In genomic region chr3:11477286-11477935, GRCh38 we compare ENCODE assay signal across 10 cellular contexts.
DNase-seq lines count a peak whose midpoint lies in the region; ATAC-seq, FAIRE-seq and TF ChIP-seq lines count a peak whose summit lies in the region.
"Had no signal": no experiment of that assay in that cellular context is flagged by ENCODE, and none has a peak within 500 bp of the region (broad histone marks: within the 10 kb centered on the region; RNA-seq: fewer than 3 reads in every experiment).

No MANE protein-coding gene starts in this region.

- H2BK20ac ChIP-seq in H1 (ENCODE audit: low read length) = 0 out of 2 replicates have a peak overlapping the region, but pooled peaks have one; percentile 6

- no peaks in the 10 kb centered on the region for H4K20me1 ChIP-seq in H1 (replicated peaks in 1 of 2; ENCODE audit: control insufficient read depth in 1 of 2, insufficient read depth in 2 of 2, low read length in 2 of 2)

- no peak overlapping the region for H4K8ac ChIP-seq in H1 (ENCODE audit: extremely low read depth, insufficient read depth, low read length)

- H4K5ac ChIP-seq in H1 (ENCODE audit: insufficient read length, low read depth, low read length) = no peak overlapping the region

- H3K9me3 ChIP-seq in H1 (ENCODE audit: insufficient read depth in 2 of 2, low read depth in 1 of 2, low read length in 1 of 2) (no peaks in the 10 kb centered on the region), mesodermal cell (ENCODE audit: control insufficient read depth, low read length) (no peaks in the 10 kb centered on the region)

- FAIRE-seq in H1 (lab: Jason Lieb, UNC) = no peak
- FAIRE-seq: A204.1 had no signal

- 0 out of 2 replicates have a peak overlapping the region, but pooled peaks have one; percentile 0 for H2BK12ac ChIP-seq in H1 (ENCODE audit: low read depth, low read length)

- no peak overlapping the region for H3K4ac ChIP-seq in H1 (replicated peaks; ENCODE audit: insufficient read length, low read depth, low read length)

- peak overlapping the region in 1 of 2 experiments; percentile 29; a peak in 2 of 4 replicates for H3K4me2 ChIP-seq in H1 (ENCODE audit: insufficient read depth in 1 of 2, low read depth in 2 of 2, low read length in 2 of 2)

- H3K14ac ChIP-seq in H1 (ENCODE audit: insufficient read length) = no peak overlapping the region

- no peak overlapping the region for H4K91ac ChIP-seq in H1 (replicated peaks; ENCODE audit: insufficient read length, low read length)

- H2BK5ac ChIP-seq in H1 (ENCODE audit: low read depth, low read length) = no peak overlapping the region

- H3K4me3 ChIP-seq in H1 (ENCODE audit: extremely low read depth in 1 of 4, insufficient read depth in 2 of 4, low read depth in 3 of 4, low read length in 4 of 4) = no peak overlapping the region
- H3K4me3 ChIP-seq in mesodermal cell (ENCODE audit: extremely low read depth, insufficient read depth, low read length, poor library complexity, severe bottlenecking) = no peak overlapping the region

- no peak overlapping the region for H2AFZ ChIP-seq in H1 (ENCODE audit: low read length)

- no peaks in the 10 kb centered on the region for H3K27me3 ChIP-seq in H1 (replicated peaks in 1 of 4; ENCODE audit: control insufficient read depth in 3 of 4, extremely low read depth in 1 of 4, insufficient read depth in 3 of 4, low read length in 3 of 4)

- H2AK5ac ChIP-seq in H1 (ENCODE audit: low read depth, low read length) = no peak overlapping the region

- H3K18ac ChIP-seq in H1 (ENCODE audit: extremely low read depth, low read length) = no peak overlapping the region

- no peaks in the 10 kb centered on the region for H3K23me2 ChIP-seq in H1 (ENCODE audit: low read depth, low read length)

- H3K36me3 ChIP-seq in H1 (ENCODE audit: control insufficient read depth in 2 of 4, insufficient read depth in 4 of 4, low read length in 3 of 4) (no peaks in the 10 kb centered on the region), mesodermal cell (ENCODE audit: control insufficient read depth, insufficient read depth, low read length) (no peaks in the 10 kb centered on the region)

- CTCF ChIA-PET in H1 (lab: Charles Lee; ENCODE audit: partially characterized antibody) = interaction anchor here (0.7 to 1.2 kb wide), 2 partner anchors 532 to 1726 kb away, joined by 3 read pairs; no protein-coding TSS in a partner anchor

- TF ChIP-seq POLR2A in H1 (IDR thresholded peaks at IDR 0.05; ENCODE audit: control extremely low read depth in 1 of 2, low read depth in 2 of 2, low read length in 2 of 2) = no peak

- H2BK15ac ChIP-seq in H1 (ENCODE audit: low read length) = no peak overlapping the region

- no peak for TF ChIP-seq RAD21 in H1 (IDR thresholded peaks at IDR 0.05 in 1 of 2, conservative IDR thresholded peaks at IDR 0.05 in 1 of 2; ENCODE audit: low read depth in 2 of 2, low read length in 2 of 2)

- H3K79me1 ChIP-seq in H1 (ENCODE audit: low read depth, low read length) = no peaks in the 10 kb centered on the region

- peaks cover 5 to 19% (median 17%) of the 10 kb centered on the region in 4 experiments for H3K4me1 ChIP-seq in H1 (replicated peaks in 1 of 4; ENCODE audit: control insufficient read depth in 3 of 4, insufficient read depth in 4 of 4, low read length in 3 of 4)
- H3K4me1 ChIP-seq in mesodermal cell (ENCODE audit: control insufficient read depth, insufficient read depth, low read length, poor library complexity, severe bottlenecking) = peaks cover 26% of the 10 kb centered on the region

- H3K27ac ChIP-seq in H1 (ENCODE audit: low read depth, low read length) (no peak overlapping the region), mesodermal cell (ENCODE audit: low read depth, low read length, severe bottlenecking) (peak overlapping the region; percentile 84)

- no peaks in the 10 kb centered on the region for H3K36me3 Mint-ChIP-seq in activated T-cell treated with anti-CD3 and anti-CD28 coated beads, Interleukin-2, amount 50 U/mL, for 72 hours (ENCODE audit: insufficient read depth in 2 of 2)

- no peak overlapping the region for H3K27ac Mint-ChIP-seq in activated T-cell treated with anti-CD3 and anti-CD28 coated beads, Interleukin-2, amount 50 U/mL, for 72 hours

- H3K79me2 ChIP-seq in H1 (ENCODE audit: control insufficient read depth in 1 of 2, insufficient read depth in 2 of 2, low read length in 2 of 2) = no peaks in the 10 kb centered on the region

- POLR2A ChIA-PET in H1 (lab: Charles Lee; ENCODE audit: partially characterized antibody) = no interaction called here

- DNase-seq in NCI-H1105 treated with DMSO at 0.1 percent for 48 hours (lab: John Stamatoyannopoulos, UW) = peak; percentile 45
- no peak for DNase-seq in NCI-H1105 (lab: John Stamatoyannopoulos, UW)
- no peak for DNase-seq in H1 (ENCODE audit: low read depth in 1 of 2, low spot score in 2 of 2)
- DNase-seq in ureter (ENCODE audit: low spot score) = peak; percentile 34
- no peak for DNase-seq in activated T-cell treated with anti-CD3 and anti-CD28 coated beads, Interleukin-2, amount 50 U/mL, for 72 hours
- DNase-seq in SHP77 treated with DMSO at 0.1 percent for 48 hours (lab: John Stamatoyannopoulos, UW) = no peak
- DNase-seq: effector CD8-positive, alpha-beta T cell had no signal

- no peak overlapping the region for H3K4me3 Mint-ChIP-seq in activated T-cell treated with anti-CD3 and anti-CD28 coated beads, Interleukin-2, amount 50 U/mL, for 72 hours

- no peak overlapping the region for H3K56ac ChIP-seq in H1 (replicated peaks; ENCODE audit: insufficient read length, low read depth, low read length)

- TF ChIP-seq CTCF in H1 (IDR thresholded peaks at IDR 0.05; ENCODE audit: control extremely low read depth in 1 of 3, insufficient read depth in 1 of 3, low read depth in 1 of 3, low read length in 3 of 3) = no peak

- no peaks in the 10 kb centered on the region for H3K9me3 Mint-ChIP-seq in activated T-cell treated with anti-CD3 and anti-CD28 coated beads, Interleukin-2, amount 50 U/mL, for 72 hours

- 83% methylated on average over 5 of the region's 5 CpGs; no CpG with 5 or more reads in 1 of the 2 experiments for whole genome bisulfite sequencing in H1 (ENCODE audit: extremely low coverage in 1 of 2, insufficient coverage in 1 of 2, insufficient read length in 1 of 2, insufficient replicate concordance in 2 of 2, low coverage in 1 of 2, low lambda C conversion rate in 2 of 2, missing lambda C conversion rate in 1 of 2), 2 experiments
- 49 to 64% methylated on average over 2 to 3 of the region's 5 CpGs for WGBS in mesodermal cell (ENCODE audit: insufficient coverage in 2 of 2), 2 experiments

- H2BK120ac ChIP-seq in H1 (replicated peaks; ENCODE audit: low read depth, low read length) = no peak overlapping the region

- no peak for ATAC-seq in activated T-cell treated with anti-CD3 and anti-CD28 coated beads, Interleukin-2, amount 50 U/mL, for 72 hours (replicated peaks in 1 of 2)
- ATAC-seq in HG03571 (IDR thresholded peaks at IDR 0.05; ENCODE audit: unreplicated experiment) = no peak

- H3K27me3 Mint-ChIP-seq in activated T-cell treated with anti-CD3 and anti-CD28 coated beads, Interleukin-2, amount 50 U/mL, for 72 hours (ENCODE audit: low read depth) = no peaks in the 10 kb centered on the region

- no peak overlapping the region; a peak in 1 of 7 replicates for H3K9ac ChIP-seq in H1 (replicated peaks in 1 of 4; ENCODE audit: extremely low read depth in 1 of 4, low read depth in 3 of 4, low read length in 3 of 4)

- no peak for TF ChIP-seq EP300 in H1 (IDR thresholded peaks at IDR 0.05; ENCODE audit: borderline replicate concordance in 1 of 2, low read depth in 2 of 2, low read length in 2 of 2)

- H3K23ac ChIP-seq in H1 (ENCODE audit: insufficient read length) = no peak overlapping the region

- H3K4me1 Mint-ChIP-seq in activated T-cell treated with anti-CD3 and anti-CD28 coated beads, Interleukin-2, amount 50 U/mL, for 72 hours (ENCODE audit: low read depth) = no peaks in the 10 kb centered on the region

TF ChIP-seq in H1, 55 proteins besides CTCF, POLR2A, EP300 and RAD21:
- TF ChIP-seq SRF (IDR thresholded peaks at IDR 0.05; ENCODE audit: low read depth, low read length) (no peak), TAF7 (optimal IDR thresholded peaks at IDR 0.05; ENCODE audit: borderline replicate concordance, low read depth, low read length) (no peak), SIRT6 (IDR thresholded peaks at IDR 0.05; ENCODE audit: low read length) (no peak), HDAC2 (IDR thresholded peaks at IDR 0.05; ENCODE audit: borderline replicate concordance in 1 of 2, low read depth in 2 of 2, low read length in 2 of 2) (no peak), SIX5 (IDR thresholded peaks at IDR 0.05; ENCODE audit: low read depth, low read length) (no peak), SUZ12 (IDR thresholded peaks at IDR 0.05; ENCODE audit: low read length) (no peak), KDM1A (IDR thresholded peaks at IDR 0.05; ENCODE audit: borderline replicate concordance, low read length) (no peak), PHF8 (conservative IDR thresholded peaks at IDR 0.05; ENCODE audit: low read depth, low read length) (no peak), SP1 (IDR thresholded peaks at IDR 0.05; ENCODE audit: low read depth, low read length) (no peak)

Comparison
In these comparisons a context has a peak if more than half of its experiments do, and no peak if none do; other contexts are left out.
1. DNase-seq: peak in NCI-H1105 treated with DMSO at 0.1 percent for 48 hours (single experiment) and ureter (single experiment); none in NCI-H1105 (single experiment), H1 (0 of 2), activated T-cell treated with anti-CD3 and anti-CD28 coated beads, Interleukin-2, amount 50 U/mL, for 72 hours (0 of 2) and SHP77 treated with DMSO at 0.1 percent for 48 hours (single experiment).